Comparison of ENCODE assay signal across 8 cellular contexts in the genomic region with DNA sequence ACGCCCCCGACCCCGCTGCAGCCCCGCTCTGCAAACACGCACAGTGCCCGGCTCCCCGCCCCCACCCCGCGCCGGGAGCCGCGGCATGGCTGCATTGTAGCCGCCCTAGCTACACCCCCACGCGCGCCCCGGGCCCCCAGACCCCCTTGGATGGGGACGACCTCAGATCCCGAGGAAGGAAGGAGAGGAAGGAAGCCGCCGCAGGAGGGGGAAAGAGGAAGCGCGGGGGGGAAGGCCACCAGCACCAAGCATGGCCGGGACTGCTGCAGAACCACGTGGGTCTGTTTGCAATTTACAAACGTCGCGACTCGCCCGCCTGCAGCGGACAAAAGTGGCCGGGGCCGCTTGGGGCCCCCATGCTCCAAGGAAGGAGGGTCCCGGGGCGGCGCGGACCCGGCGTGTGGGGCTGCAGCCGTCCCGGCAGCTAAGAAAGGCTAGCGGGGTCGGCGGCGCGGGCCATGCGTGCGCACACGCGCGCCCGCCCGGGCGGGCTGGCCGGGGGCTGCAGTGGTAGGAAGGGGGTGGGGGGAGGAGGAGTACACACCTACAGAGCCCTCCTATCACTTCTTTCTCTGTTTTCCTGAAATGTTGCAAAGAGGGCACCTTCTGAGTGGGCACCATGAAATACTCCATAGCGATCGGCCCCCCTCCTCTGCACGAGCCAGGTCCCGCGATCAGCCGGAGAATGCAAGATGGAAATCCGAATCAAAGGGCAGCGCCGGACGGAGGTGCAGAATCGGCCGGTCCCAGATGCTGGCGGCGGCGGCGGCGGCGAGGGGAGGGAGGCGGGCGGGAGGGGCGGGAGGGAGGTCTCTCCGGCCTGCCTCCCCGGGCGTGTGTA.
DNase-seq lines count a peak whose midpoint lies in the region; ATAC-seq and TF ChIP-seq lines count a peak whose summit lies in the region.

No MANE protein-coding gene starts in this region.

- no peak for TF ChIP-seq CTCF in NB4 (IDR thresholded peaks at IDR 0.05; ENCODE audit: low read depth, low read length)

- H2AFZ ChIP-seq in neuron (ENCODE audit: low read depth, low read length) = peak overlapping the region; percentile 38

- ATAC-seq in GM21737 (IDR thresholded peaks at IDR 0.05; ENCODE audit: unreplicated experiment) = peak; percentile 1
- no peak for ATAC-seq in GM18520 (IDR thresholded peaks at IDR 0.05; ENCODE audit: unreplicated experiment)

- H3K4me3 ChIP-seq in NB4 (ENCODE audit: low read depth, low read length) = peak overlapping the region; percentile 86
- H3K4me3 ChIP-seq in neuron (ENCODE audit: low read length) = peak overlapping the region; percentile 72

- no peaks in the 10 kb centered on the region for H3K36me3 ChIP-seq in neuron (ENCODE audit: insufficient read depth, low read length)

- H3K4me1 ChIP-seq in neuron (ENCODE audit: insufficient read depth, low read length) = peaks cover 14% of the 10 kb centered on the region

- no peaks in the 10 kb centered on the region for H3K27me3 ChIP-seq in neuron (ENCODE audit: insufficient read depth, low read length)

- peak; percentile 19 for DNase-seq in NCI-H1436 (lab: John Stamatoyannopoulos, UW)
- no peak for DNase-seq in NCI-H1436 treated with DMSO at 0.1 percent for 48 hours (lab: John Stamatoyannopoulos, UW)
- peak; percentile 79 for DNase-seq in NB4 (ENCODE audit: low read depth)
- DNase-seq in activated gamma-delta T cell treated with anti-CD3 and anti-CD28 coated beads, Interleukin-2, amount 50 U/mL, for 16 hours (ENCODE audit: low read depth) = peak; percentile 13
- DNase-seq in globus pallidus (ENCODE audit: low spot score) = peak; percentile 77

- no peaks in the 10 kb centered on the region for H3K9me3 ChIP-seq in neuron (ENCODE audit: low read length)

- TF ChIP-seq POLR2A in NB4 (IDR thresholded peaks at IDR 0.05; ENCODE audit: extremely low read depth, insufficient read length) = no peak
